Comparison of ENCODE assay signal across 2 cellular contexts in genomic region chr2:96320326-96321229, GRCh38.
TF ChIP-seq lines count a peak whose summit lies in the region.

No MANE protein-coding gene starts in this region.

TF ChIP-seq in HEK293, 187 proteins besides CTCF, POLR2A, EP300 and RAD21:
- TF ChIP-seq ZNF223 (tag by site-specific recombination; IDR thresholded peaks at IDR 0.05) (no peak), HOXD13 (CRISPR knock-in tag; IDR thresholded peaks at IDR 0.05; ENCODE audit: borderline replicate concordance) (no peak), ZNF302 (tag by site-specific recombination; IDR thresholded peaks at IDR 0.05; ENCODE audit: low read depth) (no peak), TRIM28 (IDR thresholded peaks at IDR 0.05; ENCODE audit: borderline replicate concordance, low read length) (0 out of 2 replicates have a peak, but pooled peaks have one; percentile 7), ZNF121 (tag by site-specific recombination; IDR thresholded peaks at IDR 0.05) (no peak), ZNF174 (tag by site-specific recombination; IDR thresholded peaks at IDR 0.05) (no peak), ZBTB20 (tag by site-specific recombination; IDR thresholded peaks at IDR 0.05) (peak; percentile 34; the same call in 1 of the 2 replicates)
- TF ChIP-seq, protein P1, sequence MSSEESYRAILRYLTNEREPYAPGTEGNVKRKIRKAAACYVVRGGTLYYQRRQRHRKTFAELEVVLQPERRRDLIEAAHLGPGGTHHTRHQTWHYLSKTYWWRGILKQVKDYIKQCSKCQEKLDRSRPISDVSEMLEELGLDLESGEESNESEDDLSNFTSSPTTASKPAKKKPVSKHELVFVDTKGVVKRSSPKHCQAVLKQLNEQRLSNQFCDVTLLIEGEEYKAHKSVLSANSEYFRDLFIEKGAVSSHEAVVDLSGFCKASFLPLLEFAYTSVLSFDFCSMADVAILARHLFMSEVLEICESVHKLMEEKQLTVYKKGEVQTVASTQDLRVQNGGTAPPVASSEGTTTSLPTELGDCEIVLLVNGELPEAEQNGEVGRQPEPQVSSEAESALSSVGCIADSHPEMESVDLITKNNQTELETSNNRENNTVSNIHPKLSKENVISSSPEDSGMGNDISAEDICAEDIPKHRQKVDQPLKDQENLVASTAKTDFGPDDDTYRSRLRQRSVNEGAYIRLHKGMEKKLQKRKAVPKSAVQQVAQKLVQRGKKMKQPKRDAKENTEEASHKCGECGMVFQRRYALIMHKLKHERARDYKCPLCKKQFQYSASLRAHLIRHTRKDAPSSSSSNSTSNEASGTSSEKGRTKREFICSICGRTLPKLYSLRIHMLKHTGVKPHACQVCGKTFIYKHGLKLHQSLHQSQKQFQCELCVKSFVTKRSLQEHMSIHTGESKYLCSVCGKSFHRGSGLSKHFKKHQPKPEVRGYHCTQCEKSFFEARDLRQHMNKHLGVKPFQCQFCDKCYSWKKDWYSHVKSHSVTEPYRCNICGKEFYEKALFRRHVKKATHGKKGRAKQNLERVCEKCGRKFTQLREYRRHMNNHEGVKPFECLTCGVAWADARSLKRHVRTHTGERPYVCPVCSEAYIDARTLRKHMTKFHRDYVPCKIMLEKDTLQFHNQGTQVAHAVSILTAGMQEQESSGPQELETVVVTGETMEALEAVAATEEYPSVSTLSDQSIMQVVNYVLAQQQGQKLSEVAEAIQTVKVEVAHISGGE (tag by site-specific recombination; conservative IDR thresholded peaks at IDR 0.05; ENCODE audit: low read depth): no peak

TF ChIP-seq in HepG2, 621 proteins besides CTCF, POLR2A, EP300 and RAD21:
- TF ChIP-seq ZGPAT (CRISPR knock-in tag; IDR thresholded peaks at IDR 0.05) (0 out of 2 replicates have a peak, but pooled peaks have one; percentile 11), NONO (IDR thresholded peaks at IDR 0.05) (no peak), NONO (CRISPR knock-in tag; conservative IDR thresholded peaks at IDR 0.05) (0 out of 2 replicates have a peak, but pooled peaks have one; percentile 27), ZBTB2 (CRISPR knock-in tag; IDR thresholded peaks at IDR 0.05; ENCODE audit: low read depth) (0 out of 2 replicates have a peak, but pooled peaks have one; percentile 37)
- TF ChIP-seq, protein P2, sequence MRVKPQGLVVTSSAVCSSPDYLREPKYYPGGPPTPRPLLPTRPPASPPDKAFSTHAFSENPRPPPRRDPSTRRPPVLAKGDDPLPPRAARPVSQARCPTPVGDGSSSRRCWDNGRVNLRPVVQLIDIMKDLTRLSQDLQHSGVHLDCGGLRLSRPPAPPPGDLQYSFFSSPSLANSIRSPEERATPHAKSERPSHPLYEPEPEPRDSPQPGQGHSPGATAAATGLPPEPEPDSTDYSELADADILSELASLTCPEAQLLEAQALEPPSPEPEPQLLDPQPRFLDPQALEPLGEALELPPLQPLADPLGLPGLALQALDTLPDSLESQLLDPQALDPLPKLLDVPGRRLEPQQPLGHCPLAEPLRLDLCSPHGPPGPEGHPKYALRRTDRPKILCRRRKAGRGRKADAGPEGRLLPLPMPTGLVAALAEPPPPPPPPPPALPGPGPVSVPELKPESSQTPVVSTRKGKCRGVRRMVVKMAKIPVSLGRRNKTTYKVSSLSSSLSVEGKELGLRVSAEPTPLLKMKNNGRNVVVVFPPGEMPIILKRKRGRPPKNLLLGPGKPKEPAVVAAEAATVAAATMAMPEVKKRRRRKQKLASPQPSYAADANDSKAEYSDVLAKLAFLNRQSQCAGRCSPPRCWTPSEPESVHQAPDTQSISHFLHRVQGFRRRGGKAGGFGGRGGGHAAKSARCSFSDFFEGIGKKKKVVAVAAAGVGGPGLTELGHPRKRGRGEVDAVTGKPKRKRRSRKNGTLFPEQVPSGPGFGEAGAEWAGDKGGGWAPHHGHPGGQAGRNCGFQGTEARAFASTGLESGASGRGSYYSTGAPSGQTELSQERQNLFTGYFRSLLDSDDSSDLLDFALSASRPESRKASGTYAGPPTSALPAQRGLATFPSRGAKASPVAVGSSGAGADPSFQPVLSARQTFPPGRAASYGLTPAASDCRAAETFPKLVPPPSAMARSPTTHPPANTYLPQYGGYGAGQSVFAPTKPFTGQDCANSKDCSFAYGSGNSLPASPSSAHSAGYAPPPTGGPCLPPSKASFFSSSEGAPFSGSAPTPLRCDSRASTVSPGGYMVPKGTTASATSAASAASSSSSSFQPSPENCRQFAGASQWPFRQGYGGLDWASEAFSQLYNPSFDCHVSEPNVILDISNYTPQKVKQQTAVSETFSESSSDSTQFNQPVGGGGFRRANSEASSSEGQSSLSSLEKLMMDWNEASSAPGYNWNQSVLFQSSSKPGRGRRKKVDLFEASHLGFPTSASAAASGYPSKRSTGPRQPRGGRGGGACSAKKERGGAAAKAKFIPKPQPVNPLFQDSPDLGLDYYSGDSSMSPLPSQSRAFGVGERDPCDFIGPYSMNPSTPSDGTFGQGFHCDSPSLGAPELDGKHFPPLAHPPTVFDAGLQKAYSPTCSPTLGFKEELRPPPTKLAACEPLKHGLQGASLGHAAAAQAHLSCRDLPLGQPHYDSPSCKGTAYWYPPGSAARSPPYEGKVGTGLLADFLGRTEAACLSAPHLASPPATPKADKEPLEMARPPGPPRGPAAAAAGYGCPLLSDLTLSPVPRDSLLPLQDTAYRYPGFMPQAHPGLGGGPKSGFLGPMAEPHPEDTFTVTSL (CRISPR knock-in tag; IDR thresholded peaks at IDR 0.05; ENCODE audit: borderline replicate concordance): no peak
